Comparison of ENCODE assay signal across 1 cellular context in genomic region chr6:88705601-88706000, GRCh38.
TF ChIP-seq lines count a peak whose summit lies in the region.

No MANE protein-coding gene starts in this region.

TF ChIP-seq in GM23338, 12 proteins besides CTCF, POLR2A, EP300 and RAD21 (continued from another document):
- no peak for TF ChIP-seq ZNF462 (CRISPR knock-in tag; IDR thresholded peaks at IDR 0.05)
